12 cellular contexts compared by ENCODE assay signal in genomic region chr2:221914334-221914733, GRCh38.
"Had no signal": no experiment of that assay in that cellular context is flagged by ENCODE, and none has a peak within 500 bp of the region (broad histone marks: within the 10 kb centered on the region; RNA-seq: fewer than 3 reads in every experiment).

No MANE protein-coding gene starts in this region.

- H3K4me1 ChIP-seq: body of pancreas, left lung, parathyroid adenoma, vagina had no signal

- H3K36me3 ChIP-seq: left lung, vagina had no signal

- H3K27ac Mint-ChIP-seq: activated naive CD4-positive, alpha-beta T cell treated with anti-CD3 and anti-CD28 coated beads for 36 hours; dendritic cell treated with granulocyte-macrophage colony-stimulating factor and Interleukin-4, amounts not matched to agents 40 ng/mL and 50 ng/mL, for 4 days; memory B cell had no signal

- H3K9ac ChIP-seq: parathyroid adenoma had no signal

- H3K27ac ChIP-seq: body of pancreas, left lung, parathyroid adenoma, vagina had no signal

- DNase-seq: activated CD4-positive, alpha-beta T cell treated with anti-CD3 and anti-CD28 coated beads for 48 hours; activated CD8-positive, alpha-beta memory T cell treated with anti-CD3 and anti-CD28 coated beads for 24 hours; activated naive CD4-positive, alpha-beta T cell treated with anti-CD3 and anti-CD28 coated beads for 36 hours; body of pancreas; left lung; retina; small intestine had no signal

- H3K27me3 ChIP-seq: body of pancreas, left lung, vagina had no signal

- H2AFZ ChIP-seq: parathyroid adenoma had no signal

- H3K4me3 Mint-ChIP-seq: activated naive CD4-positive, alpha-beta T cell treated with anti-CD3 and anti-CD28 coated beads for 36 hours; central memory CD8-positive, alpha-beta T cell; dendritic cell treated with granulocyte-macrophage colony-stimulating factor and Interleukin-4, amounts not matched to agents 40 ng/mL and 50 ng/mL, for 4 days; memory B cell had no signal

- H3K36me3 Mint-ChIP-seq: memory B cell had no signal

- H3K79me2 ChIP-seq: parathyroid adenoma had no signal

- H3K4me3 ChIP-seq: body of pancreas, left lung, vagina had no signal

- H3K9me3 ChIP-seq: body of pancreas, left lung, vagina had no signal

- H3K9me3 Mint-ChIP-seq: dendritic cell treated with granulocyte-macrophage colony-stimulating factor and Interleukin-4, amounts not matched to agents 40 ng/mL and 50 ng/mL, for 4 days; memory B cell had no signal

- H3K4me1 Mint-ChIP-seq: central memory CD8-positive, alpha-beta T cell; memory B cell had no signal

- H3K27me3 Mint-ChIP-seq: central memory CD8-positive, alpha-beta T cell; dendritic cell treated with granulocyte-macrophage colony-stimulating factor and Interleukin-4, amounts not matched to agents 40 ng/mL and 50 ng/mL, for 4 days; memory B cell had no signal
